12 cellular contexts compared by ENCODE assay signal in genomic region chr6:20118877-20119276, GRCh38.
"Had no signal": no experiment of that assay in that cellular context is flagged by ENCODE, and none has a peak within 500 bp of the region (broad histone marks: within the 10 kb centered on the region; RNA-seq: fewer than 3 reads in every experiment).

No MANE protein-coding gene starts in this region.

- H3K9me3 Mint-ChIP-seq: activated T-helper 2 cell treated with anti-CD3 and anti-CD28 coated beads, Interferon-gamma antibody, Interleukin-2, Interleukin-4, amounts not matched to agents 10 μg/mL and 5 μg/mL and 100 μg/mL, durations not matched to agents 14 hours and 24 hours and 36 hours; brain; endodermal cell; immature natural killer cell; stimulated activated memory B cell treated with anti-CD40 and anti-IgM and Interleukin-4, amounts not matched to agents 10 μg/mL and 1 μg/mL and 100 μg/mL, for 72 hours had no signal

- H3K4me3 Mint-ChIP-seq: brain; endodermal cell; immature natural killer cell; stimulated activated memory B cell treated with anti-CD40 and anti-IgM and Interleukin-4, amounts not matched to agents 10 μg/mL and 1 μg/mL and 100 μg/mL, for 72 hours had no signal

- H3K27me3 Mint-ChIP-seq: brain; stimulated activated memory B cell treated with anti-CD40 and anti-IgM and Interleukin-4, amounts not matched to agents 10 μg/mL and 1 μg/mL and 100 μg/mL, for 72 hours had no signal

- H3K4me3 ChIP-seq: pancreas, spleen, upper lobe of right lung had no signal

- DNase-seq: activated naive CD4-positive, alpha-beta T cell treated with anti-CD3 and anti-CD28 coated beads, Interleukin-2, amount 50 U/mL, for 16 hours; amniotic stem cell; dermis blood vessel endothelial cell; endodermal cell; immature natural killer cell; pancreas; spleen; stimulated activated CD4-positive, alpha-beta T cell treated with anti-CD3 and anti-CD28 coated beads, Interleukin-1b, Interleukin-23, amount 100 ng/mL, for 48 hours; upper lobe of right lung had no signal

- H3K4me1 ChIP-seq: pancreas, spleen, upper lobe of right lung had no signal

- H3K36me3 Mint-ChIP-seq: brain; immature natural killer cell; stimulated activated memory B cell treated with anti-CD40 and anti-IgM and Interleukin-4, amounts not matched to agents 10 μg/mL and 1 μg/mL and 100 μg/mL, for 72 hours had no signal

- H3K27ac Mint-ChIP-seq: activated T-helper 2 cell treated with anti-CD3 and anti-CD28 coated beads, Interferon-gamma antibody, Interleukin-2, Interleukin-4, amounts not matched to agents 10 μg/mL and 5 μg/mL and 100 μg/mL, durations not matched to agents 14 hours and 24 hours and 36 hours; endodermal cell; immature natural killer cell; stimulated activated memory B cell treated with anti-CD40 and anti-IgM and Interleukin-4, amounts not matched to agents 10 μg/mL and 1 μg/mL and 100 μg/mL, for 72 hours had no signal

- H3K9me3 ChIP-seq: pancreas, spleen, upper lobe of right lung had no signal

- H3K27me3 ChIP-seq: pancreas, spleen, upper lobe of right lung had no signal

- ATAC-seq: pancreas; stimulated activated memory B cell treated with anti-CD40 and anti-IgM and Interleukin-4, amounts not matched to agents 10 μg/mL and 1 μg/mL and 100 μg/mL, for 72 hours; upper lobe of right lung had no signal

- H3K4me1 Mint-ChIP-seq: immature natural killer cell had no signal

- H3K27ac ChIP-seq: pancreas, spleen, upper lobe of right lung had no signal
